In genomic region chr3:67018789-67019525, GRCh38 we compare ENCODE assay signal across 12 cellular contexts. TPM values are rescaled to one million over a fixed set of nuclear protein-coding genes. Genes with fewer than 3 reads are reported as not detected.
DNase-seq lines count a peak whose midpoint lies in the region; ATAC-seq and TF ChIP-seq lines count a peak whose summit lies in the region.
"Had no signal": no experiment of that assay in that cellular context is flagged by ENCODE, and none has a peak within 500 bp of the region (broad histone marks: within the 10 kb centered on the region; RNA-seq: fewer than 3 reads in every experiment).

No MANE protein-coding gene starts in this region.

- H2BK12ac ChIP-seq in neuronal stem cell (ENCODE audit: low read length) = no peak overlapping the region

- no peaks in the 10 kb centered on the region for H3K79me1 ChIP-seq in neuronal stem cell (ENCODE audit: low read depth, low read length)

- peak overlapping the region; percentile 46 for H2AFZ ChIP-seq in neuronal stem cell (ENCODE audit: low read length)

- H3K9me3 ChIP-seq in neuronal stem cell (replicated peaks in 1 of 2; ENCODE audit: control insufficient read depth in 2 of 2, insufficient read depth in 1 of 2, low read depth in 1 of 2, low read length in 2 of 2) (peaks cover 0 to 2% of the 10 kb centered on the region in 2 donors), uterus (no peaks in the 10 kb centered on the region)

- no peak overlapping the region for H3K4me2 ChIP-seq in neuronal stem cell (ENCODE audit: insufficient read depth, low read length, poor library complexity, severe bottlenecking)

- H3K27me3 Mint-ChIP-seq in activated T-cell treated with anti-CD3 and anti-CD28 coated beads, Interleukin-2, amount 50 U/mL, for 72 hours (ENCODE audit: low read depth) = no peaks in the 10 kb centered on the region

- H3K27ac ChIP-seq in neuronal stem cell (replicated peaks; ENCODE audit: low read length) (no peak overlapping the region), uterus (no peak overlapping the region)

- no peak overlapping the region for H3K27ac Mint-ChIP-seq in activated T-cell treated with anti-CD3 and anti-CD28 coated beads, Interleukin-2, amount 50 U/mL, for 72 hours

- intact Hi-C loops in uterus (cut with DNase I; ENCODE audit: low total_unique reads) = no loop called here

- no peak overlapping the region for H3K4me3 Mint-ChIP-seq in activated T-cell treated with anti-CD3 and anti-CD28 coated beads, Interleukin-2, amount 50 U/mL, for 72 hours

- ATAC-seq in activated T-cell treated with anti-CD3 and anti-CD28 coated beads, Interleukin-2, amount 50 U/mL, for 72 hours (replicated peaks in 1 of 2) = peak; percentile 37 to 54
- ATAC-seq in GM21723 (IDR thresholded peaks at IDR 0.05; ENCODE audit: unreplicated experiment) (peak; percentile 37), HG03571 (IDR thresholded peaks at IDR 0.05; ENCODE audit: unreplicated experiment) (peak; percentile 57)

- no CpG with 5 or more reads among the region's 13 CpGs for WGBS in neuronal stem cell (ENCODE audit: extremely low coverage in 2 of 2, insufficient read length in 2 of 2, insufficient replicate concordance in 1 of 2), 2 donors

- H3K9me3 Mint-ChIP-seq in activated T-cell treated with anti-CD3 and anti-CD28 coated beads, Interleukin-2, amount 50 U/mL, for 72 hours = no peaks in the 10 kb centered on the region

- H3K4me1 Mint-ChIP-seq in activated T-cell treated with anti-CD3 and anti-CD28 coated beads, Interleukin-2, amount 50 U/mL, for 72 hours (ENCODE audit: low read depth) = peaks cover 23% of the 10 kb centered on the region

- H3K14ac ChIP-seq in neuronal stem cell (ENCODE audit: low read length) = no peak overlapping the region

- no peak overlapping the region for H2AK5ac ChIP-seq in neuronal stem cell (ENCODE audit: low read depth, low read length)

- no peak overlapping the region for H2BK120ac ChIP-seq in neuronal stem cell (ENCODE audit: low read depth, low read length)

- H3K9ac ChIP-seq in neuronal stem cell (ENCODE audit: low read depth, low read length, poor library complexity) = no peak overlapping the region

- no peak for TF ChIP-seq CTCF in uterus (IDR thresholded peaks at IDR 0.05)

- H4K91ac ChIP-seq in neuronal stem cell (ENCODE audit: low read depth, low read length, poor library complexity) = no peak overlapping the region

- H3K4me1 ChIP-seq in neuronal stem cell (ENCODE audit: control insufficient read depth in 2 of 2, insufficient read depth in 1 of 2, low read depth in 1 of 2, low read length in 2 of 2) (peaks cover 0 to 3% of the 10 kb centered on the region in 2 donors), uterus (no peaks in the 10 kb centered on the region)

- H2BK5ac ChIP-seq in neuronal stem cell (ENCODE audit: low read length) = no peak overlapping the region

- H3K36me3 Mint-ChIP-seq in activated T-cell treated with anti-CD3 and anti-CD28 coated beads, Interleukin-2, amount 50 U/mL, for 72 hours (ENCODE audit: insufficient read depth in 2 of 2) = no peaks in the 10 kb centered on the region

- no peak overlapping the region for H3K4me3 ChIP-seq in neuronal stem cell (ENCODE audit: low read length in 2 of 2)
- H3K4me3 ChIP-seq in uterus = no peak overlapping the region

- no peak for TF ChIP-seq POLR2A in uterus (IDR thresholded peaks at IDR 0.05)

- H3K36me3 ChIP-seq in neuronal stem cell (replicated peaks in 1 of 2; ENCODE audit: control insufficient read depth in 2 of 2, insufficient read depth in 2 of 2, low read length in 2 of 2) (no peaks in the 10 kb centered on the region), uterus (no peaks in the 10 kb centered on the region)

- no peak overlapping the region for H3K4ac ChIP-seq in neuronal stem cell (ENCODE audit: low read length)

- H3K27me3 ChIP-seq in neuronal stem cell (ENCODE audit: control insufficient read depth in 3 of 3, insufficient read depth in 3 of 3, low read depth in 1 of 3, low read length in 3 of 3) (no peaks in the 10 kb centered on the region), uterus (peaks cover 0 to 5% of the 10 kb centered on the region in 2 donors)

- H2BK15ac ChIP-seq in neuronal stem cell (ENCODE audit: low read length) = no peak overlapping the region

- no peak overlapping the region for H3K23ac ChIP-seq in neuronal stem cell (ENCODE audit: low read depth, low read length, poor library complexity)

- no peak overlapping the region for H3K18ac ChIP-seq in neuronal stem cell (ENCODE audit: low read length)

- no peak for DNase-seq in activated T-cell treated with anti-CD3 and anti-CD28 coated beads, Interleukin-2, amount 50 U/mL, for 72 hours
- no peak for DNase-seq in activated T-cell treated with anti-CD3 and anti-CD28 coated beads, Interleukin-2, amount 50 U/mL, for 1 hour
- no peak for DNase-seq in neuronal stem cell (ENCODE audit: low spot score)
- DNase-seq in NCI-H345 (lab: John Stamatoyannopoulos, UW) = no peak
- DNase-seq in cerebellum (ENCODE audit: low spot score) = no peak
- DNase-seq in uterus = no peak
- DNase-seq: central memory CD4-positive, alpha-beta T cell; hippocampal formation; NCI-H1436; nucleus accumbens had no signal

- no peak overlapping the region for H4K8ac ChIP-seq in neuronal stem cell (ENCODE audit: low read depth, low read length)

RNA-seq across cellular contexts. Expression of gene KBTBD8, which starts 20.9 kb away (rescaled TPM):
- total RNA-seq in activated T-cell treated with anti-CD3 and anti-CD28 coated beads, Interleukin-2, amount 50 U/mL, for 72 hours = 10 to 100 TPM; 14.7 to 20.4 TPM
- polyA plus RNA-seq in neuronal stem cell (2013, experiment 1 of 2) = 2.8 TPM
- polyA plus RNA-seq in neuronal stem cell (2013, experiment 2 of 2) = 3.2 TPM
- total RNA-seq in cerebellum = 9.0 TPM
- 1 to 10 TPM in 1 of 4 donors, under 1 TPM in 1, not detected in 2; 0.98 to 2.6 TPM for total RNA-seq in uterus
